In genomic region chr3:196987022-196987421, GRCh38 we compare ENCODE assay signal across 1 cellular context.
TF ChIP-seq lines count a peak whose summit lies in the region.

No MANE protein-coding gene starts in this region.

TF ChIP-seq in HepG2, 621 proteins besides CTCF, POLR2A, EP300 and RAD21:
- TF ChIP-seq MXD1 (CRISPR knock-in tag; IDR thresholded peaks at IDR 0.05) (0 out of 2 replicates have a peak, but pooled peaks have one; percentile 19), GPN1 (CRISPR knock-in tag; IDR thresholded peaks at IDR 0.05; ENCODE audit: borderline replicate concordance) (no peak), SMAD9 (CRISPR knock-in tag; IDR thresholded peaks at IDR 0.05) (no peak), ZBTB38 (CRISPR knock-in tag; IDR thresholded peaks at IDR 0.05) (0 out of 2 replicates have a peak, but pooled peaks have one; percentile 35), MLXIP (CRISPR knock-in tag; IDR thresholded peaks at IDR 0.05; ENCODE audit: borderline replicate concordance) (no peak), ZNF713 (CRISPR knock-in tag; IDR thresholded peaks at IDR 0.05) (no peak), MTA3 (CRISPR knock-in tag; IDR thresholded peaks at IDR 0.05) (no peak), SNAPC4 (CRISPR knock-in tag; IDR thresholded peaks at IDR 0.05) (0 out of 2 replicates have a peak, but pooled peaks have one; percentile 25), ZNF687 (CRISPR knock-in tag; IDR thresholded peaks at IDR 0.05) (peak; percentile 40; the same call in 1 of the 2 replicates), DBP (CRISPR knock-in tag; IDR thresholded peaks at IDR 0.05; ENCODE audit: not compliant biosample characterization) (no peak), RNF219 (CRISPR knock-in tag; IDR thresholded peaks at IDR 0.05) (no peak), TRAFD1 (CRISPR knock-in tag; IDR thresholded peaks at IDR 0.05; ENCODE audit: borderline replicate concordance) (no peak), GATA4 (IDR thresholded peaks at IDR 0.05; ENCODE audit: borderline replicate concordance, low read depth) (no peak), SNRNP70 (IDR thresholded peaks at IDR 0.05; ENCODE audit: low read depth, low read length) (no peak), HNRNPUL1 (IDR thresholded peaks at IDR 0.05; ENCODE audit: low read depth, low read length) (no peak), ZNF644 (CRISPR knock-in tag; IDR thresholded peaks at IDR 0.05; ENCODE audit: low read depth) (no peak), SOX6 (IDR thresholded peaks at IDR 0.05) (no peak), SOX6 (CRISPR knock-in tag; IDR thresholded peaks at IDR 0.05) (0 out of 2 replicates have a peak, but pooled peaks have one; percentile 9), KDM6A (CRISPR knock-in tag; IDR thresholded peaks at IDR 0.05; ENCODE audit: low read depth) (no peak)
